Comparison of ENCODE assay signal across 22 cellular contexts in the genomic region with DNA sequence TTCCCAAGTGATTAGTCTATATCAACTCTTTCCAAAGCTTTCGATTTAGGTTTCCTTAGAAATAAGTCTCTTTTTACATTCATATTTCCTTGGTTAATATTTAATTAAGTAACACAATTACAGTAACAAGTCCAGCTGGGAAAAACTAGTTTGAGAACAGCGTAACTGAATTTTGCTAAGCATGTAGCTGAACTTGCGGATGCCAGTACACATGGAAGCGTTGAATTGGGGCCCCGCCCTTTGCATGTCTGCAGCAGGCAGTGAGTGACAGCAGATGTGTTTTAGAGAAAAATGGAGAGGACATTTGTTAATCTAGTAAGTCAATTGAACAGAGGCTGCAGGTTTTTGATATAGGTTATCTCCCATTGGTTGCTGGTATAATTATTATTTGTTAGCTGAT.
"Had no signal": no experiment of that assay in that cellular context is flagged by ENCODE, and none has a peak within 500 bp of the region (broad histone marks: within the 10 kb centered on the region; RNA-seq: fewer than 3 reads in every experiment).

No MANE protein-coding gene starts in this region.

- H3K27me3 ChIP-seq: esophagus squamous epithelium, foreskin keratinocyte, hepatocyte, neutrophil, right atrium auricular region, sigmoid colon, stomach, transverse colon had no signal

- H2AFZ ChIP-seq: hepatocyte had no signal

- H3K4me2 ChIP-seq: hepatocyte had no signal

- H3K4me1 ChIP-seq: esophagus squamous epithelium, right atrium auricular region had no signal

- FAIRE-seq: kidney had no signal

- H3K9me3 ChIP-seq: esophagus squamous epithelium, neutrophil, right atrium auricular region, sigmoid colon, stomach, thoracic aorta, transverse colon had no signal

- DNase-seq: effector memory CD4-positive, alpha-beta T cell; esophagus squamous epithelium; foreskin keratinocyte; head of caudate nucleus; kidney; left cardiac atrium; mesendoderm; naive thymus-derived CD4-positive, alpha-beta T cell; posterior cingulate gyrus; sigmoid colon; stimulated activated CD4-positive, alpha-beta T cell treated with anti-CD3 and anti-CD28 coated beads, Interleukin-12 subunit alpha, Interleukin-12 subunit beta, amount 100 ng/mL, for 4 hours; stimulated activated naive CD4-positive, alpha-beta T cell; stomach; substantia nigra; transverse colon had no signal

- H3K27ac ChIP-seq: coronary artery, epithelial cell of prostate, esophagus squamous epithelium, foreskin keratinocyte, hepatocyte, neutrophil, right atrium auricular region, sigmoid colon, skin epidermis, stomach, thoracic aorta, transverse colon had no signal

- H3K4me3 ChIP-seq: coronary artery, esophagus squamous epithelium, hepatocyte, right atrium auricular region, sigmoid colon, skin epidermis, stomach, thoracic aorta, transverse colon had no signal

- H3K36me3 ChIP-seq: esophagus squamous epithelium, neutrophil, right atrium auricular region, sigmoid colon, stomach, thoracic aorta, transverse colon had no signal

- ATAC-seq: foreskin keratinocyte; left cardiac atrium; naive thymus-derived CD4-positive, alpha-beta T cell had no signal
